Comparison of ENCODE assay signal across 10 cellular contexts in genomic region chr4:80247484-80247883, GRCh38. TPM values are rescaled to one million over a fixed set of nuclear protein-coding genes. Genes with fewer than 3 reads are reported as not detected.
"Had no signal": no experiment of that assay in that cellular context is flagged by ENCODE, and none has a peak within 500 bp of the region (broad histone marks: within the 10 kb centered on the region; RNA-seq: fewer than 3 reads in every experiment).

No MANE protein-coding gene starts in this region.

RNA-seq across cellular contexts. Expression of gene FGF5, which starts 19.0 kb away (rescaled TPM):
- total RNA-seq: subcutaneous adipose tissue, testis, thoracic aorta, thyroid gland, upper lobe of left lung, upper lobe of right lung, ureter, vagina had no signal
- polyA plus RNA-seq: stomach, urinary bladder had no signal
